18 cellular contexts compared by ENCODE assay signal in the genomic region with DNA sequence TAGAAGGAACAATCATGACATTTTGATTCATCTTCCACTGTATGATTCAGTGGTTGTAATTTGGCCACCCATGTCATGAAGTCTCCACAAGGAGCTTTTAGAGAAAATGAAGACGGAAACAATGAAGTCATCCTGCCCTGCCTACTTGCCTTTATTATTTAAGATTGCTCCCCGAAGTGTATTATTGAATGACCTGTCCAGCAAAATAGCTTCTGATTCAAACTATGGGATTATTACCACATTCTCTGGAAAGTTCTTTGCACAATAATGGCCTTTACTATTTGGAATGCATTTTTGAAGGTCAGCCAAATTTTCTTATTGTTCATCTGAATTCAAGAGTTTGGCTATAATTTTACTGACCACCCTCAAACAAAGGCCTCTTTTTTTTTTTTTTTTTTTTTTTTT.
DNase-seq lines count a peak whose midpoint lies in the region; ATAC-seq and TF ChIP-seq lines count a peak whose summit lies in the region.
"Had no signal": no experiment of that assay in that cellular context is flagged by ENCODE, and none has a peak within 500 bp of the region (broad histone marks: within the 10 kb centered on the region; RNA-seq: fewer than 3 reads in every experiment).

No MANE protein-coding gene starts in this region.

- DNase-seq in HAP-1 (ENCODE audit: low spot score in 2 of 2), result peak; percentile 37 to 83
- DNase-seq in PC-3, result peak; percentile 52
- DNase-seq in dermis blood vessel endothelial cell, result peak; percentile 29
- peak; percentile 31 for DNase-seq in skeletal muscle cell (ENCODE audit: low read depth)
- no peak for DNase-seq in NCI-H1105 (lab: John Stamatoyannopoulos, UW)
- no peak for DNase-seq in Calu3
- no peak for DNase-seq in NCI-H748 (lab: John Stamatoyannopoulos, UW; ENCODE audit: unreplicated experiment)
- DNase-seq: activated CD4-positive, alpha-beta T cell treated with anti-CD3 and anti-CD28 coated beads for 1 hour; CD4-positive, CD25-positive, alpha-beta regulatory T cell; NCI-H1417; sigmoid colon; stimulated activated CD4-positive, alpha-beta T cell treated with anti-CD3 and anti-CD28 coated beads, Interleukin-4, amount 100 ng/mL, for 4 hours; T-helper 17 cell; trophoblast cell had no signal

- POLR2A ChIA-PET in PC-3 (lab: Charles Lee; ENCODE audit: unreplicated experiment), result interaction anchor here (0.6 kb wide), 1 partner anchor 1258 kb away, joined by 6 read pairs; no protein-coding TSS in a partner anchor

- no peaks in the 10 kb centered on the region for H3K36me3 ChIP-seq in HAP-1 (replicated peaks)
- H3K36me3 ChIP-seq in PC-3 (ENCODE audit: low read depth, low read length), result no peaks in the 10 kb centered on the region
- H3K36me3 ChIP-seq: sigmoid colon had no signal

- peak; percentile 61 for ATAC-seq in PC-3
- ATAC-seq: activated naive CD4-positive, alpha-beta T cell treated with anti-CD3 and anti-CD28 coated beads, Interleukin-2, amount 50 U/mL, for 72 hours; HepG2; T-helper 17 cell had no signal

- no peaks in the 10 kb centered on the region for H3K36me3 Mint-ChIP-seq in Calu3 (ENCODE audit: insufficient read depth, unreplicated experiment)
- H3K36me3 Mint-ChIP-seq: CD4-positive, CD25-positive, alpha-beta regulatory T cell had no signal

- 0 out of 2 replicates have a peak overlapping the region, but pooled peaks have one; percentile 9 for H3K27ac ChIP-seq in PC-3 (ENCODE audit: low read length)
- H3K27ac ChIP-seq: sigmoid colon had no signal

- H3K4me1 ChIP-seq in HAP-1 (peaks cover 21% of the 10 kb centered on the region), PC-3 (ENCODE audit: insufficient read depth, low read length) (peaks cover 9% of the 10 kb centered on the region; the same call in 1 of the 2 replicates)

- H3K4me3 Mint-ChIP-seq in Calu3 (ENCODE audit: low read depth, unreplicated experiment), result no peak overlapping the region
- H3K4me3 Mint-ChIP-seq: CD4-positive, CD25-positive, alpha-beta regulatory T cell; neural crest cell; T-helper 17 cell had no signal

- H3K4me3 ChIP-seq in HAP-1, result no peak overlapping the region
- H3K4me3 ChIP-seq in PC-3 (ENCODE audit: low read length), result no peak overlapping the region
- no peak overlapping the region for H3K4me3 ChIP-seq in skeletal muscle cell (ENCODE audit: low read depth, low read length)
- H3K4me3 ChIP-seq: lung, sigmoid colon had no signal

- no peaks in the 10 kb centered on the region for H3F3A ChIP-seq in PC-3 (ENCODE audit: low read length, unreplicated experiment)

- H3K27ac Mint-ChIP-seq in Calu3 (ENCODE audit: unreplicated experiment), result no peak overlapping the region
- H3K27ac Mint-ChIP-seq: activated naive CD4-positive, alpha-beta T cell treated with anti-CD3 and anti-CD28 coated beads, Interleukin-2, amount 50 U/mL, for 72 hours; CD4-positive, CD25-positive, alpha-beta regulatory T cell; T-helper 17 cell had no signal

- intact Hi-C loops in PC-3 (cut with micrococcal nuclease) (no loop called here), Calu3 (cut with micrococcal nuclease; ENCODE audit: unreplicated experiment) (no loop called here)

- H3K4me2 ChIP-seq in PC-3 (ENCODE audit: low read length), result no peak overlapping the region

- 0 out of 2 replicates have a peak, but pooled peaks cover 4% of the 10 kb centered on the region for H3K9me2 ChIP-seq in PC-3 (replicated peaks; ENCODE audit: low read length)

- in situ Hi-C loops in HAP-1 (cut with MboI; ENCODE audit: low sequenced_read_pairs), result no loop called here

- CTCF ChIA-PET in PC-3 (lab: Charles Lee) (no interaction called here), Calu3 (lab: Charles Lee) (no interaction called here)

- H2AFZ ChIP-seq in PC-3 (ENCODE audit: low read length), result no peak overlapping the region

- no TSS peak for BruUV-seq in PC-3 (replicated peaks; lab: Mats Ljungman, UMichigan)
- BruUV-seq in Calu3 (replicated peaks; lab: Mats Ljungman, UMichigan), result no TSS peak

- no peaks in the 10 kb centered on the region for H3K79me2 ChIP-seq in PC-3 (ENCODE audit: low read length)

- peaks cover 6% of the 10 kb centered on the region for H3K4me1 Mint-ChIP-seq in Calu3 (ENCODE audit: low read depth, unreplicated experiment)

- peaks cover 2% of the 10 kb centered on the region for H3K9me3 Mint-ChIP-seq in Calu3 (ENCODE audit: low read depth, unreplicated experiment)

- H3K27me3 ChIP-seq in HAP-1 (ENCODE audit: low read depth) (no peaks in the 10 kb centered on the region), PC-3 (ENCODE audit: low read length) (no peaks in the 10 kb centered on the region)
- H3K27me3 ChIP-seq: sigmoid colon had no signal

- H3K9me3 ChIP-seq in HAP-1, result peaks cover 2% of the 10 kb centered on the region; the same call in 1 of the 2 replicates
- no peaks in the 10 kb centered on the region for H3K9me3 ChIP-seq in PC-3 (ENCODE audit: low read length)
- H3K9me3 ChIP-seq: sigmoid colon had no signal

- no peak overlapping the region for H3K9ac ChIP-seq in PC-3 (ENCODE audit: low read length)

- no peak for TF ChIP-seq CTCF in PC-3 (conservative IDR thresholded peaks at IDR 0.05; ENCODE audit: low read depth, low read length)
- no peak for TF ChIP-seq CTCF in Calu3 (IDR thresholded peaks at IDR 0.05; ENCODE audit: unreplicated experiment)

- H4K20me1 ChIP-seq in PC-3 (ENCODE audit: low read length), result no peaks in the 10 kb centered on the region

- H3K27me3 Mint-ChIP-seq in Calu3 (ENCODE audit: unreplicated experiment), result no peaks in the 10 kb centered on the region

Comparison
In these comparisons a context has a peak if more than half of its experiments do, and no peak if none do; other contexts are left out.
1. DNase-seq: peak in HAP-1 (2 of 2), PC-3 (single experiment), dermis blood vessel endothelial cell (single experiment) and skeletal muscle cell (single experiment); none in NCI-H1105 (single experiment), Calu3 (single experiment) and NCI-H748 (single experiment).